Comparison of ENCODE assay signal across 7 cellular contexts in the genomic region with DNA sequence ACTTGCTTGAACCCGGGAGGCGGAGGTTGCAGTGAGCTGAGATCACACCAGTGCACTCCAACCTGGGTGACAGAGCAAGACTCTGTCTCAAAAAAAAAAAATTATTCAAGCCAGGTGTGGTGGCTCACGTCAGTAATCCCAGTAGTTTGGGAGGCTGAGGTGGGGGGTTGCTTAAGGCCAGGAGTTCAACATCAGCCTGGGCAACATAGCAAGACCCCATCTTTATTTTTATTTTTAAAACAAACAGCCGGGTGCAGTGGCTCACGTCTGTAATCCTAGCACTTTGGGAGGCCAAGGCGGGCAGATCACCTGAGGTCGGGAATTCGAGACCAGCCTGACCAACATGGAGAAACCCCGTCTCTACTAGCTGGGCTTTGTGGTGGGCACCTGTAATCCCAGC. TPM values are rescaled to one million over a fixed set of nuclear protein-coding genes. Genes with fewer than 3 reads are reported as not detected.
"Had no signal": no experiment of that assay in that cellular context is flagged by ENCODE, and none has a peak within 500 bp of the region (broad histone marks: within the 10 kb centered on the region; RNA-seq: fewer than 3 reads in every experiment).

No MANE protein-coding gene starts in this region.

RNA-seq across cellular contexts. Expression of a gene that starts 12.0 kb away (rescaled TPM):
- total RNA-seq: subcutaneous adipose tissue, temporal lobe, testis, thoracic aorta, tibial nerve, uterus, vagina had no signal
